Comparison of ENCODE assay signal across 1 cellular context in the genomic region with DNA sequence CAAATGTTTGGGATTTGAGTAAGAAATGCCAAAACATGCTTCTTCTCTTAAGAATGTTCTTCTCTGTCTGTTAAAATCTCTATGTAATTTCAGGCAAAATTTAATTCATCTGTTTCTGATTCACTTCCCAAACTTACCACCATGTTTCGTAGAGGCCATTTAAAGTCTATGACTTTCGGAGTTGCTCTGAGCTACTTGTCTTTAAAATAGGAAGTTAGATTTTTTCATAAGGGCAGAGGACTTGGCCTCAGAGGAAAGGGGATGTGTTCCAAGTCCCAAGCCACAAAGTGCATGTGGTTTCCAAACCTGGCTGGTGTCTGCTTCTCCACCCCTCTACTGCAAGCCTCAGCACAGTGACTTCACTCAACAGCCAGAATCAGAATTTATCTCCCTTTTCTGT.
TF ChIP-seq lines count a peak whose summit lies in the region.

No MANE protein-coding gene starts in this region.

TF ChIP-seq in HepG2, 621 proteins besides CTCF, POLR2A, EP300 and RAD21 (continued from another document):
- TF ChIP-seq, protein P1, sequence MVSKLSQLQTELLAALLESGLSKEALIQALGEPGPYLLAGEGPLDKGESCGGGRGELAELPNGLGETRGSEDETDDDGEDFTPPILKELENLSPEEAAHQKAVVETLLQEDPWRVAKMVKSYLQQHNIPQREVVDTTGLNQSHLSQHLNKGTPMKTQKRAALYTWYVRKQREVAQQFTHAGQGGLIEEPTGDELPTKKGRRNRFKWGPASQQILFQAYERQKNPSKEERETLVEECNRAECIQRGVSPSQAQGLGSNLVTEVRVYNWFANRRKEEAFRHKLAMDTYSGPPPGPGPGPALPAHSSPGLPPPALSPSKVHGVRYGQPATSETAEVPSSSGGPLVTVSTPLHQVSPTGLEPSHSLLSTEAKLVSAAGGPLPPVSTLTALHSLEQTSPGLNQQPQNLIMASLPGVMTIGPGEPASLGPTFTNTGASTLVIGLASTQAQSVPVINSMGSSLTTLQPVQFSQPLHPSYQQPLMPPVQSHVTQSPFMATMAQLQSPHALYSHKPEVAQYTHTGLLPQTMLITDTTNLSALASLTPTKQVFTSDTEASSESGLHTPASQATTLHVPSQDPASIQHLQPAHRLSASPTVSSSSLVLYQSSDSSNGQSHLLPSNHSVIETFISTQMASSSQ (IDR thresholded peaks at IDR 0.05; ENCODE audit: low read depth): no peak
- TF ChIP-seq, protein P1 (CRISPR knock-in tag; IDR thresholded peaks at IDR 0.05; ENCODE audit: borderline replicate concordance): no peak
- TF ChIP-seq ZNF207 (IDR thresholded peaks at IDR 0.05; ENCODE audit: borderline replicate concordance) (no peak), ZSCAN30 (CRISPR knock-in tag; IDR thresholded peaks at IDR 0.05) (no peak), DMAP1 (CRISPR knock-in tag; IDR thresholded peaks at IDR 0.05) (no peak), ZNF343 (CRISPR knock-in tag; IDR thresholded peaks at IDR 0.05) (no peak), GATAD2A (CRISPR knock-in tag; IDR thresholded peaks at IDR 0.05) (no peak), ARID3A (IDR thresholded peaks at IDR 0.05; ENCODE audit: low read depth, low read length) (no peak), ZFP37 (CRISPR knock-in tag; IDR thresholded peaks at IDR 0.05; ENCODE audit: borderline replicate concordance) (no peak)
